ENCODE assay signal across 26 cellular contexts in the genomic region with DNA sequence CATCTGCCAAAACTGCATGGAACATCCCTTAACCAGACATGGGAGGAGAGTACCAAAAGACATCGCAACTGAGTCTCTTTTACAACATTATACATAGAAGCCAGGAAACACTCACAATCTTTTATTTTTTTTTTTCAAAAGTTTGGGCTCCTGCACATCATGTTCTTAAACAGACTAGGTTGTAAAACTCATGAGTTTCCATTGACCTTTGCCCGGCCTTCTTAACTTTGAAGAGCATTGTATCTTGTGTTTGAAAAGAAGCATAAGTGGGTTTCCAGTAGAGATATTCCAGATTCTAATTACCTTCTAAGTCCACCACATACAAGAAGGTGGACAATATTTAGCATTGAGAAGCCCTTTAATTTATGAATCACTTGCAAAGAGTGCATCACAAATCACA.
"Had no signal": no experiment of that assay in that cellular context is flagged by ENCODE, and none has a peak within 500 bp of the region (broad histone marks: within the 10 kb centered on the region; RNA-seq: fewer than 3 reads in every experiment).

No MANE protein-coding gene starts in this region.

- H3K36me3 ChIP-seq: heart right ventricle, lower lobe of right lung, neutrophil, ovary, right atrium auricular region, sigmoid colon, spleen, suprapubic skin, thoracic aorta, tibial artery, upper lobe of right lung had no signal

- DNase-seq: glutamatergic neuron; heart right ventricle; hippocampal formation; kidney glomerular epithelial cell; left cardiac atrium; left ventricle myocardium superior; lower lobe of right lung; mammary epithelial cell; mesendoderm; naive thymus-derived CD4-positive, alpha-beta T cell; ovary; sigmoid colon; small intestine; spleen; stimulated activated CD4-positive, alpha-beta T cell treated with anti-CD3 and anti-CD28 coated beads, Interleukin-4, amount 100 ng/mL, for 24 hours; stimulated activated naive CD4-positive, alpha-beta T cell; tibial artery; trophoblast cell; upper lobe of right lung had no signal

- ATAC-seq: left cardiac atrium; left lobe of liver; left ventricle myocardium superior; lower lobe of right lung; naive thymus-derived CD4-positive, alpha-beta T cell; natural killer cell treated with Interleukin-12 subunit alpha and Interleukin-12 subunit beta and Interleukin-15 and Interleukin-18, amount 100 ng/mL, for 72 hours; stimulated activated effector memory CD8-positive, alpha-beta T cell treated with anti-CD3 and anti-CD28 coated beads, Interleukin-12 subunit alpha, Interleukin-12 subunit beta, amount 100 ng/mL, for 72 hours; upper lobe of right lung had no signal

- H3K27ac ChIP-seq: heart right ventricle, lower lobe of right lung, neutrophil, ovary, right atrium auricular region, sigmoid colon, spleen, suprapubic skin, thoracic aorta, tibial artery, upper lobe of right lung had no signal

- H3K4me3 ChIP-seq: heart right ventricle, lower lobe of right lung, ovary, right atrium auricular region, sigmoid colon, spleen, suprapubic skin, thoracic aorta, tibial artery, upper lobe of right lung had no signal

- H3K4me1 ChIP-seq: lower lobe of right lung, right atrium auricular region, spleen, tibial artery, upper lobe of right lung had no signal

- H3K9me3 ChIP-seq: neutrophil, ovary, suprapubic skin, tibial artery, upper lobe of right lung had no signal

- H3K27me3 ChIP-seq: heart right ventricle, neutrophil, ovary, right atrium auricular region, spleen, suprapubic skin, tibial artery, upper lobe of right lung had no signal
